Comparison of ENCODE assay signal across 10 cellular contexts in genomic region chr1:117656202-117656641, GRCh38. TPM values are rescaled to one million over a fixed set of nuclear protein-coding genes. Genes with fewer than 3 reads are reported as not detected.
DNase-seq lines count a peak whose midpoint lies in the region; ATAC-seq, FAIRE-seq and TF ChIP-seq lines count a peak whose summit lies in the region.
"Had no signal": no experiment of that assay in that cellular context is flagged by ENCODE, and none has a peak within 500 bp of the region (broad histone marks: within the 10 kb centered on the region; RNA-seq: fewer than 3 reads in every experiment).

No MANE protein-coding gene starts in this region.

- FAIRE-seq in astrocyte (lab: Jason Lieb, UNC) = no peak

- H3K4me1 ChIP-seq in CD4-positive, CD25-positive, alpha-beta regulatory T cell (ENCODE audit: control insufficient read depth, insufficient read depth, low read length, poor library complexity, severe bottlenecking) = peaks cover 99% of the 10 kb centered on the region
- peaks cover 5% of the 10 kb centered on the region for H3K4me1 ChIP-seq in astrocyte (ENCODE audit: insufficient read depth, low read length)

- no peaks in the 10 kb centered on the region for H3K79me2 ChIP-seq in astrocyte (ENCODE audit: insufficient read depth, low read length)

- peak overlapping the region; percentile 54 for H3K4me3 ChIP-seq in CD4-positive, CD25-positive, alpha-beta regulatory T cell (ENCODE audit: low read depth, low read length)
- H3K4me3 ChIP-seq in astrocyte (ENCODE audit: insufficient read depth, low read depth, low read length) = no peak overlapping the region

- H3K36me3 ChIP-seq in CD4-positive, CD25-positive, alpha-beta regulatory T cell (ENCODE audit: control insufficient read depth, insufficient read depth, low read length) = no peaks in the 10 kb centered on the region
- no peaks in the 10 kb centered on the region for H3K36me3 ChIP-seq in astrocyte (ENCODE audit: insufficient read depth, low read length)

- no peaks in the 10 kb centered on the region for H3K9me3 ChIP-seq in CD4-positive, CD25-positive, alpha-beta regulatory T cell (ENCODE audit: control insufficient read depth in 2 of 2, low read length in 2 of 2)
- no peaks in the 10 kb centered on the region for H3K9me3 ChIP-seq in astrocyte (ENCODE audit: insufficient read depth, low read depth, low read length)

- H3K4me3 Mint-ChIP-seq in CD4-positive, CD25-positive, alpha-beta regulatory T cell = peak overlapping the region; percentile 61 to 84 (median 77)
- H3K4me3 Mint-ChIP-seq in astrocyte (ENCODE audit: unreplicated experiment) = no peak overlapping the region

- H3K9me3 Mint-ChIP-seq in CD4-positive, CD25-positive, alpha-beta regulatory T cell = peaks cover 0 to 2% (median 1%) of the 10 kb centered on the region in 7 donors
- H3K9me3 Mint-ChIP-seq in astrocyte (ENCODE audit: unreplicated experiment) = peaks cover 2% of the 10 kb centered on the region

- CTCF ChIA-PET in RWPE1 (lab: Yijun Ruan, JAX) = interaction anchor here (0.6 kb wide), 1 partner anchor 88 kb away, joined by 4 read pairs; no protein-coding TSS in a partner anchor

- no peaks in the 10 kb centered on the region for H3K27me3 Mint-ChIP-seq in CD4-positive, CD25-positive, alpha-beta regulatory T cell
- peaks cover 12% of the 10 kb centered on the region for H3K27me3 Mint-ChIP-seq in astrocyte (ENCODE audit: low read depth, unreplicated experiment)

- TF ChIP-seq CTCF in astrocyte (IDR thresholded peaks at IDR 0.05; ENCODE audit: insufficient read depth, low read depth, low read length) = no peak
- TF ChIP-seq CTCF in RWPE1 (conservative IDR thresholded peaks at IDR 0.05; ENCODE audit: low read depth) = no peak

- H3K27me3 ChIP-seq in CD4-positive, CD25-positive, alpha-beta regulatory T cell (ENCODE audit: control insufficient read depth, insufficient read depth, low read length) = no peaks in the 10 kb centered on the region
- H3K27me3 ChIP-seq in astrocyte (ENCODE audit: insufficient read depth, low read length) = peaks cover 3% of the 10 kb centered on the region

- H2AFZ ChIP-seq in astrocyte (ENCODE audit: low read depth, low read length) = no peak overlapping the region

- no peaks in the 10 kb centered on the region for H4K20me1 ChIP-seq in astrocyte (ENCODE audit: insufficient read depth, low read length)

- peak; percentile 59 to 69 for ATAC-seq in CD4-positive, CD25-positive, alpha-beta regulatory T cell (ENCODE audit: low read depth in 2 of 2)
- peak; percentile 34 for ATAC-seq in HG02571 (IDR thresholded peaks at IDR 0.05; ENCODE audit: unreplicated experiment)

- H3K4me2 ChIP-seq in astrocyte (ENCODE audit: low read length) = no peak overlapping the region

- peak overlapping the region; percentile 94 for H3K27ac ChIP-seq in CD4-positive, CD25-positive, alpha-beta regulatory T cell (ENCODE audit: insufficient read depth, low read length, poor library complexity, severe bottlenecking)
- no peak overlapping the region for H3K27ac ChIP-seq in astrocyte (ENCODE audit: low read depth, low read length)
- no peak overlapping the region for H3K27ac ChIP-seq in RWPE1
- H3K27ac ChIP-seq: C4-2B had no signal

- no peaks in the 10 kb centered on the region for H3K36me3 Mint-ChIP-seq in CD4-positive, CD25-positive, alpha-beta regulatory T cell
- H3K36me3 Mint-ChIP-seq in astrocyte (ENCODE audit: low read depth, unreplicated experiment) = no peaks in the 10 kb centered on the region

- POLR2A ChIA-PET in RWPE1 (lab: Yijun Ruan, JAX; ENCODE audit: low non-redundant PET) = no interaction called here

- DNase-seq in CD4-positive, CD25-positive, alpha-beta regulatory T cell = peak; percentile 69 to 95 (median 89)
- DNase-seq in T-helper 1 cell (peak; percentile 52 to 94 (median 71)), astrocyte (ENCODE audit: low read depth) (no peak), middle frontal gyrus (ENCODE audit: extremely low spot score, low spot score) (no peak), RWPE1 (ENCODE audit: low spot score) (no peak), cerebellar cortex (ENCODE audit: low spot score) (no peak)
- peak; percentile 32 for DNase-seq in stimulated activated CD8-positive, alpha-beta memory T cell treated with anti-CD3 and anti-CD28 coated beads, Interleukin-15, amount 100 ng/mL, for 1 hour (ENCODE audit: low read depth)

- H3K4me1 Mint-ChIP-seq in CD4-positive, CD25-positive, alpha-beta regulatory T cell = peaks cover 55 to 97% (median 82%) of the 10 kb centered on the region in 4 donors
- H3K4me1 Mint-ChIP-seq in astrocyte (ENCODE audit: low read depth, unreplicated experiment) = peaks cover 29% of the 10 kb centered on the region

- H3K27ac Mint-ChIP-seq in CD4-positive, CD25-positive, alpha-beta regulatory T cell = peak overlapping the region; percentile 98 to 100 (median 98)
- peak overlapping the region; percentile 20 for H3K27ac Mint-ChIP-seq in astrocyte (ENCODE audit: unreplicated experiment)

- H3K9ac ChIP-seq in astrocyte (ENCODE audit: low read length) = no peak overlapping the region

RNA-seq across cellular contexts. Expression of gene TENT5C, which starts 50.4 kb away (rescaled TPM):
- 324 TPM for total RNA-seq in CD4-positive, CD25-positive, alpha-beta regulatory T cell
- polyA plus RNA-seq in CD4-positive, CD25-positive, alpha-beta regulatory T cell = 10 to 100 TPM; 19.6 to 64.7 (median 33.0) TPM
- total RNA-seq in astrocyte = 0.70 and 0.77 TPM in 2 replicates
- total RNA-seq: myocyte had no signal

Comparison
In these comparisons a context has a peak if more than half of its experiments do, and no peak if none do; other contexts are left out.
1. DNase-seq: peak in CD4-positive, CD25-positive, alpha-beta regulatory T cell (3 of 3), T-helper 1 cell (5 of 5) and stimulated activated CD8-positive, alpha-beta memory T cell treated with anti-CD3 and anti-CD28 coated beads, Interleukin-15, amount 100 ng/mL, for 1 hour (single experiment); none in astrocyte (single experiment), middle frontal gyrus (single experiment), RWPE1 (single experiment) and cerebellar cortex (single experiment).
2. RNA of gene TENT5C, which starts 50.4 kb away (total RNA-seq): 324 TPM in CD4-positive, CD25-positive, alpha-beta regulatory T cell (single experiment); 0.70 to 0.77 TPM in astrocyte; every median in the first group is over 100 times any median in the second.